In genomic region chr14:104316121-104316722, GRCh38 we compare ENCODE assay signal across 2 cellular contexts.
TF ChIP-seq lines count a peak whose summit lies in the region.

No MANE protein-coding gene starts in this region.

TF ChIP-seq in HEK293, 187 proteins besides CTCF, POLR2A, EP300 and RAD21 (continued from another document):
- no peak for TF ChIP-seq ZNF148 (tag by site-specific recombination; IDR thresholded peaks at IDR 0.05; ENCODE audit: borderline replicate concordance)

TF ChIP-seq in SK-N-SH treated with all-trans-retinoic acid at 6 μM for 48 hours, 23 proteins besides CTCF, POLR2A, EP300 and RAD21 (continued from another document):
- no peak for TF ChIP-seq POU6F1 (CRISPR knock-in tag; IDR thresholded peaks at IDR 0.05; ENCODE audit: borderline replicate concordance, low read depth)
- no peak for TF ChIP-seq CSRNP3 (CRISPR knock-in tag; IDR thresholded peaks at IDR 0.05)
- TF ChIP-seq ZNF8 (CRISPR knock-in tag; IDR thresholded peaks at IDR 0.05), result no peak
- TF ChIP-seq CREB5 (CRISPR knock-in tag; IDR thresholded peaks at IDR 0.05; ENCODE audit: low read depth), result no peak
- no peak for TF ChIP-seq OSR1 (CRISPR knock-in tag; IDR thresholded peaks at IDR 0.05)
- no peak for TF ChIP-seq ESRRG (CRISPR knock-in tag; IDR thresholded peaks at IDR 0.05)
- TF ChIP-seq ZFP3 (CRISPR knock-in tag; IDR thresholded peaks at IDR 0.05), result no peak
- TF ChIP-seq CSDC2 (CRISPR knock-in tag; IDR thresholded peaks at IDR 0.05), result no peak
- no peak for TF ChIP-seq ZNF565 (CRISPR knock-in tag; conservative IDR thresholded peaks at IDR 0.05; ENCODE audit: low read depth)
- no peak for TF ChIP-seq ISL1 (CRISPR knock-in tag; IDR thresholded peaks at IDR 0.05)
- no peak for TF ChIP-seq SNAI2 (CRISPR knock-in tag; IDR thresholded peaks at IDR 0.05)
- no peak for TF ChIP-seq RARB (CRISPR knock-in tag; IDR thresholded peaks at IDR 0.05)
- no peak for TF ChIP-seq PPARA (CRISPR knock-in tag; IDR thresholded peaks at IDR 0.05; ENCODE audit: borderline replicate concordance)
- TF ChIP-seq TSHZ2 (CRISPR knock-in tag; IDR thresholded peaks at IDR 0.05), result no peak
- no peak for TF ChIP-seq BACH2 (CRISPR knock-in tag; IDR thresholded peaks at IDR 0.05; ENCODE audit: borderline replicate concordance)
